ENCODE assay signal across 15 cellular contexts in the genomic region with DNA sequence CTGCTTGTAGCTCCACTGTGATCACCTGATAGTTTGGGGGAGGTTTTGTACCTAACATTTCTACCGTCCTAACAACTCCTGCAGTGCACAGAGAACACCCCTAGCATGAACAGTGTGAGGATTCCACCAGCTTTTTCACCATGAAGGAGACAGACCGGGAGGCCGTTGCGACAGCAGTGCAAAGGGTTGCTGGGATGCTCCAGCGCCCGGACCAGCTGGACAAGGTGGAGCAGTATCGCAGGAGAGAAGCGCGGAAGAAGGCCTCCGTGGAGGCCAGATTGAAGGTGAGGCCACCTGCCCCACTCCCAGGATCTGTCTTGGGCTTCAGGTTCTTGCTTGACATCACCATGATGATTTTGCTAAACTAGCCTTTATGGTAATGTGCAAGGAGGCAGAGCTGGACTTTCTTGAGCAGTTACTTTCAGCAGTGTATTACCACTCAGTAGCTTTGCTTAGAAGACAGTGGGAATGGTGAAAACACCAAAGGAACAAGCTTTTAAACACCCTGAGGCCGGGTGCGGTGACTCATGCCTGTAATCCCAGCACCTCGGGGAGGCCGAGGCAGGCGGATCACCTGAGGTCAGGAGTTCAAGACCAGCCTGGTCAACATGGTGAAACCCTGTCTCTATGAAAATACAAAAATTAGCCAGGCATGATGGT. TPM values are rescaled to one million over a fixed set of nuclear protein-coding genes. Genes with fewer than 3 reads are reported as not detected.
A peak's percentile ranks its signal among the peaks of the same experiment; 100 is the strongest.
DNase-seq lines count a peak whose midpoint lies in the region; ATAC-seq, FAIRE-seq and TF ChIP-seq lines count a peak whose summit lies in the region.
"Had no signal": no experiment of that assay in that cellular context is flagged by ENCODE, and none has a peak within 500 bp of the region (broad histone marks: within the 10 kb centered on the region; RNA-seq: fewer than 3 reads in every experiment).

No MANE protein-coding gene starts in this region.

- TF ChIP-seq CTCF in bronchial epithelial cell (IDR thresholded peaks at IDR 0.05; ENCODE audit: insufficient read depth, low read length, severe bottlenecking), result no peak
- no peak for TF ChIP-seq CTCF in gastrocnemius medialis (IDR thresholded peaks at IDR 0.05 in 4 of 5, conservative IDR thresholded peaks at IDR 0.05 in 1 of 5)

- H3K9me3 Mint-ChIP-seq in activated CD8-positive, alpha-beta memory T cell treated with anti-CD3 and anti-CD28 coated beads, Interleukin-2, amount 10 ng/mL, durations not matched to agents 7 days and 5 days (ENCODE audit: low read depth), result no peaks in the 10 kb centered on the region

- no peak for FAIRE-seq in bronchial epithelial cell (lab: Jason Lieb, UNC)
- FAIRE-seq: kidney, urothelium cell line had no signal

- in situ Hi-C loops in gastrocnemius medialis (cut with MboI; ENCODE audit: low sequenced_read_pairs in 4 of 4), result no loop called here

- no peaks in the 10 kb centered on the region for H3K9me3 ChIP-seq in gastrocnemius medialis
- H3K9me3 ChIP-seq: SJCRH30 had no signal

- ATAC-seq in activated CD8-positive, alpha-beta memory T cell treated with anti-CD3 and anti-CD28 coated beads, Interleukin-2, amount 10 ng/mL, durations not matched to agents 7 days and 5 days, result no peak
- ATAC-seq in gastrocnemius medialis (no peak), HG03342 (IDR thresholded peaks at IDR 0.05; ENCODE audit: unreplicated experiment) (no peak), GM18870 (IDR thresholded peaks at IDR 0.05; ENCODE audit: unreplicated experiment) (no peak)

- peak overlapping the region; percentile 5 for H3K27ac Mint-ChIP-seq in activated CD8-positive, alpha-beta memory T cell treated with anti-CD3 and anti-CD28 coated beads, Interleukin-2, amount 10 ng/mL, durations not matched to agents 7 days and 5 days
- H3K27ac Mint-ChIP-seq: GM23338 had no signal

- no peak for TF ChIP-seq POLR2A in gastrocnemius medialis (IDR thresholded peaks at IDR 0.05)

- CTCF ChIA-PET in activated CD8-positive, alpha-beta memory T cell treated with anti-CD3 and anti-CD28 coated beads, Interleukin-2, amount 10 ng/mL, durations not matched to agents 7 days and 5 days (lab: Charles Lee), result interaction anchor here (0.6 to 2.3 kb wide), 27 partner anchors 8 to 456 kb away, joined by 3 to 28 read pairs (median 4); a partner anchor contains a TSS

- H3K27me3 ChIP-seq in bronchial epithelial cell (ENCODE audit: control insufficient read depth, insufficient read depth, low read length) (no peaks in the 10 kb centered on the region), gastrocnemius medialis (no peaks in the 10 kb centered on the region)
- H3K27me3 ChIP-seq: SJCRH30 had no signal

- H3K4me3 ChIP-seq in bronchial epithelial cell (ENCODE audit: low read depth, low read length) (no peak overlapping the region), gastrocnemius medialis (no peak overlapping the region)
- H3K4me3 ChIP-seq: GM23338, SJCRH30 had no signal

- H3K36me3 ChIP-seq in bronchial epithelial cell (ENCODE audit: control insufficient read depth, insufficient read depth, low read length), result peaks cover 20% of the 10 kb centered on the region
- peaks cover 0 to 52% of the 10 kb centered on the region in 2 donors for H3K36me3 ChIP-seq in gastrocnemius medialis

- H3K4me1 ChIP-seq in gastrocnemius medialis, result peaks cover 18 to 22% of the 10 kb centered on the region in 2 donors

- intact Hi-C loops in posterior vena cava (cut with DNase I) (no loop called here), gastrocnemius medialis (cut with DNase I; ENCODE audit: low total_unique reads) (loop anchor here (10.0 kb wide), 3 partner anchors 169 to 459 kb away; a partner anchor contains a TSS)

- H3K4me3 Mint-ChIP-seq in activated CD8-positive, alpha-beta memory T cell treated with anti-CD3 and anti-CD28 coated beads, Interleukin-2, amount 10 ng/mL, durations not matched to agents 7 days and 5 days, result no peak overlapping the region
- H3K4me3 Mint-ChIP-seq: GM23338 had no signal

- no peak for DNase-seq in activated CD8-positive, alpha-beta memory T cell treated with anti-CD3 and anti-CD28 coated beads, Interleukin-2, amount 10 ng/mL, durations not matched to agents 7 days and 5 days
- no peak for DNase-seq in activated CD8-positive, alpha-beta memory T cell treated with anti-CD3 and anti-CD28 coated beads for 24 hours
- peak; percentile 3 for DNase-seq in D341Med (ENCODE audit: low spot score)
- peak; percentile 33 for DNase-seq in bronchial epithelial cell (ENCODE audit: low read depth)
- peak; percentile 73 for DNase-seq in posterior vena cava (ENCODE audit: low spot score)
- DNase-seq in gastrocnemius medialis, result no peak
- DNase-seq: amniotic stem cell; retina; stimulated activated CD4-positive, alpha-beta T cell treated with anti-CD3 and anti-CD28 coated beads, Interleukin-1b, Interleukin-23, amount 100 ng/mL, for 48 hours had no signal

- no peaks in the 10 kb centered on the region for H3K27me3 Mint-ChIP-seq in activated CD8-positive, alpha-beta memory T cell treated with anti-CD3 and anti-CD28 coated beads, Interleukin-2, amount 10 ng/mL, durations not matched to agents 7 days and 5 days

- no peak overlapping the region for H3K27ac ChIP-seq in gastrocnemius medialis
- H3K27ac ChIP-seq: SJCRH30 had no signal

- H3K36me3 Mint-ChIP-seq in activated CD8-positive, alpha-beta memory T cell treated with anti-CD3 and anti-CD28 coated beads, Interleukin-2, amount 10 ng/mL, durations not matched to agents 7 days and 5 days, result peaks cover 44% of the 10 kb centered on the region

- peaks cover 35% of the 10 kb centered on the region for H3K4me1 Mint-ChIP-seq in activated CD8-positive, alpha-beta memory T cell treated with anti-CD3 and anti-CD28 coated beads, Interleukin-2, amount 10 ng/mL, durations not matched to agents 7 days and 5 days

RNA-seq across cellular contexts. Expression of a gene that starts 3.2 kb away (rescaled TPM):
- total RNA-seq in activated CD8-positive, alpha-beta memory T cell treated with anti-CD3 and anti-CD28 coated beads, Interleukin-2, amount 10 ng/mL, durations not matched to agents 7 days and 5 days, result 10 to 100 TPM; 68.2 to 71.2 TPM
- 37.5 and 42.4 TPM in 2 replicates for total RNA-seq in bronchial epithelial cell
- 10 to 100 TPM; 52.6 to 54.2 TPM for total RNA-seq in posterior vena cava
- 10 to 100 TPM; 44.3 to 81.7 (median 54.0) TPM for total RNA-seq in gastrocnemius medialis

Comparison
In these comparisons a context has a peak if more than half of its experiments do, and no peak if none do; other contexts are left out.
1. DNase-seq: peak in D341Med (single experiment), bronchial epithelial cell (single experiment) and posterior vena cava (single experiment); none in activated CD8-positive, alpha-beta memory T cell treated with anti-CD3 and anti-CD28 coated beads, Interleukin-2, amount 10 ng/mL, durations not matched to agents 7 days and 5 days (single experiment), activated CD8-positive, alpha-beta memory T cell treated with anti-CD3 and anti-CD28 coated beads for 24 hours (single experiment) and gastrocnemius medialis (0 of 2).